Comparison of ENCODE assay signal across 9 cellular contexts in the genomic region with DNA sequence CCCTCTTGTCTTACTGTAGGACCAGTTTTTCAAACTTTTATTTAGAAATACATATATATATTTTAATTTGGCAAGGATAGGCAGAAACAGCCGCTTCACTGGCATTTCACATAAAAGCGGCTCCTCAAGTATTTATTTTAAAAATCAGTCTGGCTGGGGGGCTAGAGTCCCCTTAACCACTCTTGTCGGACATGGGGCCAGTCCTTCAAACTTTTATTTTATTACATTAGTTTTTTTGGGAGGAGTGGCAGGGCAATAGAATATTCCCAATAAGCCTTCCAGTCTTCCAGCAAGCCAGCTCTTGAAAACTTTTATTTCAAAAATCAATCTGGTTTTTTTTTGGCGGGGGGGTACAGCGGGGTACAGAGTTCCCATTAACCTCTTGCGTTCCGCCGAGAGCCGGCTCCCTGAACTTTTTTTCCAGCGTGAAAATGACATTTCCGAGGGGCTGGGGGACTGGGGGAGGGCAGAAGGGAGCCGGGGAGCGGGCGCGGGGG. TPM values are rescaled to one million over a fixed set of nuclear protein-coding genes. Genes with fewer than 3 reads are reported as not detected.
DNase-seq lines count a peak whose midpoint lies in the region; ATAC-seq and TF ChIP-seq lines count a peak whose summit lies in the region.
"Had no signal": no experiment of that assay in that cellular context is flagged by ENCODE, and none has a peak within 500 bp of the region (broad histone marks: within the 10 kb centered on the region; RNA-seq: fewer than 3 reads in every experiment).

No MANE protein-coding gene starts in this region.

- no peak for TF ChIP-seq EP300 in neural cell (conservative IDR thresholded peaks at IDR 0.05; ENCODE audit: poor library complexity, severe bottlenecking)

- ATAC-seq in GM19351 (IDR thresholded peaks at IDR 0.05; ENCODE audit: unreplicated experiment) (no peak), HG03432 (IDR thresholded peaks at IDR 0.05; ENCODE audit: unreplicated experiment) (no peak), HG03025 (IDR thresholded peaks at IDR 0.05; ENCODE audit: low FRiP score, unreplicated experiment) (no peak)

- no peaks in the 10 kb centered on the region for H3K9me2 ChIP-seq in neural cell (ENCODE audit: insufficient read depth, low read length)

- no peak for TF ChIP-seq CTCF in BE2C (IDR thresholded peaks at IDR 0.05; ENCODE audit: low read depth, low read length)
- no peak for TF ChIP-seq CTCF in LNCaP clone FGC (IDR thresholded peaks at IDR 0.05; ENCODE audit: control insufficient read depth, extremely low read depth, insufficient read depth)
- no peak for TF ChIP-seq CTCF in choroid plexus epithelial cell (conservative IDR thresholded peaks at IDR 0.05; ENCODE audit: low read depth, low read length)
- no peak for TF ChIP-seq CTCF in neural cell (IDR thresholded peaks at IDR 0.05; ENCODE audit: poor library complexity, severe bottlenecking)

- H3K27me3 ChIP-seq in BE2C (no peaks in the 10 kb centered on the region), neural cell (ENCODE audit: insufficient read depth, low read depth, low read length) (no peaks in the 10 kb centered on the region)

- H3K9me3 ChIP-seq in BE2C (no peaks in the 10 kb centered on the region), neural cell (ENCODE audit: low read length) (no peaks in the 10 kb centered on the region)

- H4K20me1 ChIP-seq in neural cell (ENCODE audit: insufficient read depth), result no peaks in the 10 kb centered on the region

- peaks cover 4% of the 10 kb centered on the region for H3F3A ChIP-seq in neural cell (ENCODE audit: insufficient read depth, low read length, poor library complexity, severe bottlenecking)

- H2AFZ ChIP-seq in neural cell (ENCODE audit: low read depth, low read length), result no peak overlapping the region

- H3K4me3 ChIP-seq in BE2C (ENCODE audit: low read depth, low read length) (peak overlapping the region; percentile 46), LNCaP clone FGC (ENCODE audit: low read depth, low read length) (peak overlapping the region; percentile 16; the same call in 1 of the 2 replicates), choroid plexus epithelial cell (ENCODE audit: low read depth, low read length) (peak overlapping the region; percentile 56), neural cell (ENCODE audit: low read length) (peak overlapping the region; percentile 57)

- no peak overlapping the region for H3K27ac ChIP-seq in neural cell (ENCODE audit: low read length)

- H3K79me2 ChIP-seq in neural cell (replicated peaks; ENCODE audit: insufficient read depth, low read length), result peaks cover 40% of the 10 kb centered on the region

- peak overlapping the region; percentile 42 for H3K9ac ChIP-seq in neural cell (ENCODE audit: low read length)

- DNase-seq in BE2C (no peak), LNCaP clone FGC (ENCODE audit: low read depth) (no peak), choroid plexus epithelial cell (ENCODE audit: low read depth) (no peak), NCI-H146 treated with DMSO at 0.1 percent for 48 hours (lab: John Stamatoyannopoulos, UW; ENCODE audit: unreplicated experiment) (no peak)
- DNase-seq: SIG-M5 had no signal

- no peak for TF ChIP-seq RAD21 in neural cell (conservative IDR thresholded peaks at IDR 0.05)

- H3K4me2 ChIP-seq in neural cell (ENCODE audit: low read length), result no peak overlapping the region

- peaks cover 3% of the 10 kb centered on the region for H3K4me1 ChIP-seq in BE2C

- no peaks in the 10 kb centered on the region; the same call in 1 of the 2 replicates for H3K36me3 ChIP-seq in BE2C
- no peaks in the 10 kb centered on the region for H3K36me3 ChIP-seq in neural cell (ENCODE audit: insufficient read depth, low read length)

TF ChIP-seq in neural cell, 6 proteins besides CTCF, POLR2A, EP300 and RAD21:
- TF ChIP-seq POLR2AphosphoS5 (IDR thresholded peaks at IDR 0.05) (no peak), TAF1 (IDR thresholded peaks at IDR 0.05; ENCODE audit: low read depth) (no peak), SMC3 (conservative IDR thresholded peaks at IDR 0.05; ENCODE audit: poor library complexity) (no peak), MXI1 (conservative IDR thresholded peaks at IDR 0.05; ENCODE audit: poor library complexity, severe bottlenecking) (no peak), EZH2 (IDR thresholded peaks at IDR 0.05; ENCODE audit: borderline replicate concordance, insufficient read depth, low read length, poor library complexity, severe bottlenecking) (no peak)
- TF ChIP-seq, protein P1, sequence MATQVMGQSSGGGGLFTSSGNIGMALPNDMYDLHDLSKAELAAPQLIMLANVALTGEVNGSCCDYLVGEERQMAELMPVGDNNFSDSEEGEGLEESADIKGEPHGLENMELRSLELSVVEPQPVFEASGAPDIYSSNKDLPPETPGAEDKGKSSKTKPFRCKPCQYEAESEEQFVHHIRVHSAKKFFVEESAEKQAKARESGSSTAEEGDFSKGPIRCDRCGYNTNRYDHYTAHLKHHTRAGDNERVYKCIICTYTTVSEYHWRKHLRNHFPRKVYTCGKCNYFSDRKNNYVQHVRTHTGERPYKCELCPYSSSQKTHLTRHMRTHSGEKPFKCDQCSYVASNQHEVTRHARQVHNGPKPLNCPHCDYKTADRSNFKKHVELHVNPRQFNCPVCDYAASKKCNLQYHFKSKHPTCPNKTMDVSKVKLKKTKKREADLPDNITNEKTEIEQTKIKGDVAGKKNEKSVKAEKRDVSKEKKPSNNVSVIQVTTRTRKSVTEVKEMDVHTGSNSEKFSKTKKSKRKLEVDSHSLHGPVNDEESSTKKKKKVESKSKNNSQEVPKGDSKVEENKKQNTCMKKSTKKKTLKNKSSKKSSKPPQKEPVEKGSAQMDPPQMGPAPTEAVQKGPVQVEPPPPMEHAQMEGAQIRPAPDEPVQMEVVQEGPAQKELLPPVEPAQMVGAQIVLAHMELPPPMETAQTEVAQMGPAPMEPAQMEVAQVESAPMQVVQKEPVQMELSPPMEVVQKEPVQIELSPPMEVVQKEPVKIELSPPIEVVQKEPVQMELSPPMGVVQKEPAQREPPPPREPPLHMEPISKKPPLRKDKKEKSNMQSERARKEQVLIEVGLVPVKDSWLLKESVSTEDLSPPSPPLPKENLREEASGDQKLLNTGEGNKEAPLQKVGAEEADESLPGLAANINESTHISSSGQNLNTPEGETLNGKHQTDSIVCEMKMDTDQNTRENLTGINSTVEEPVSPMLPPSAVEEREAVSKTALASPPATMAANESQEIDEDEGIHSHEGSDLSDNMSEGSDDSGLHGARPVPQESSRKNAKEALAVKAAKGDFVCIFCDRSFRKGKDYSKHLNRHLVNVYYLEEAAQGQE (IDR thresholded peaks at IDR 0.05; ENCODE audit: borderline replicate concordance), result no peak
TF ChIP-seq in neural cell: peak in this region for 0.

RNA-seq across cellular contexts. Expression of gene ZNF618, which starts 0.6 kb away (rescaled TPM):
- polyA plus RNA-seq in BE2C (2012; ENCODE audit: insufficient read depth, insufficient read length, low read depth), result 31.8 TPM
- polyA plus RNA-seq in neural cell, result 7.1 and 10.3 TPM in 2 replicates
- 43.6 and 54.3 TPM in 2 replicates for polyA minus RNA-seq in neural cell
